ENCODE assay signal across 10 cellular contexts in the genomic region with DNA sequence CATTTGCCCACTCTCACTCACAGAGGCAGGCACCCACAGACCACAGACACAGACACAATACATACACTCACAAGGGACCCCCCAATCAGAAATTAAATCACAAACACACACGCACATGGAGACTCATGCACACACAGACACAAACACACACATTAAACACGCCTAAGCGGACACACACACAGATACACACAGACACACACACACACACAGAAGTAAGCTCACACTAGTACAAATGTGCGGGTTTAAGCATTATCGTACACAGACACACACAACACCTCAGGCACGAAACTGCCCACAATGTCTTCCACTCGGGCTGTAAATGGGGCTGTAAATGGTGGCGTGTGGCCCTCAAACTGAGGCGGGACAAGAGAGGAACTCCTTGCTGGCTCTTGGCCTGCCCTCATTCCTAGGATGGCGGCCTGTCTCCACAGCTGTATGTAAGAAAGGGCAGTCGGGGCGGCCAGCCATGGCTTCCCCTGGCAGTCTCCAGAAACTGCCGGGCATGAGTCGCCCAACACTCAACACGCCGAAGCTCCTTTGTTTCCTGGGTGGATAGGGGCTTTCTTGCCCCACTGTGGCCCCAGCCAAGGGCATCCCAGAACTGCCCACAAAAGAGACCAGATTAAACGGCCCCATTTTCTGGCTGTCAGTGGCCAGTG. TPM values are rescaled to one million over a fixed set of nuclear protein-coding genes. Genes with fewer than 3 reads are reported as not detected.
DNase-seq lines count a peak whose midpoint lies in the region; ATAC-seq and TF ChIP-seq lines count a peak whose summit lies in the region.
"Had no signal": no experiment of that assay in that cellular context is flagged by ENCODE, and none has a peak within 500 bp of the region (broad histone marks: within the 10 kb centered on the region; RNA-seq: fewer than 3 reads in every experiment).

No MANE protein-coding gene starts in this region.

- H3K9ac ChIP-seq in BLaER1 treated with 17β-estradiol and CSF1 and Interleukin-3, amounts not matched to agents 10 nM and 100 nM: peak overlapping the region; percentile 68 to 83 (median 82)
- H3K9ac ChIP-seq in colonic mucosa (ENCODE audit: low read depth in 2 of 2, low read length in 2 of 2) (peak overlapping the region in 1 of 2 donors; percentile 44), neuronal stem cell (ENCODE audit: low read depth, low read length, poor library complexity) (no peak overlapping the region)

- peaks cover 0 to 7% (median 0%) of the 10 kb centered on the region in 11 experiments; a peak in 5 of 22 replicates for H4K20me1 ChIP-seq in BLaER1 treated with 17β-estradiol and CSF1 and Interleukin-3, amounts not matched to agents 10 nM and 100 nM

- no CpG with 5 or more reads among the region's 17 CpGs for WGBS in neuronal stem cell (ENCODE audit: extremely low coverage in 2 of 2, insufficient read length in 2 of 2, insufficient replicate concordance in 1 of 2), 2 donors
- 70 to 94% methylated on average over 3 to 17 of the region's 17 CpGs for WGBS in upper lobe of left lung, 2 donors

- no peak overlapping the region for H3K18ac ChIP-seq in neuronal stem cell (ENCODE audit: low read length)

- peaks cover 17 to 28% (median 22%) of the 10 kb centered on the region in 3 donors for H3K4me1 Mint-ChIP-seq in IgD-negative memory B cell

- H2BK12ac ChIP-seq in neuronal stem cell (ENCODE audit: low read length): no peak overlapping the region

- TF ChIP-seq CTCF in colonic mucosa (IDR thresholded peaks at IDR 0.05) (no peak), upper lobe of left lung (IDR thresholded peaks at IDR 0.05) (no peak)

- H3K4me2 ChIP-seq in BLaER1 treated with 17β-estradiol and CSF1 and Interleukin-3, amounts not matched to agents 10 nM and 100 nM: peak overlapping the region; percentile 68 to 85 (median 81)
- peak overlapping the region; percentile 18 for H3K4me2 ChIP-seq in neuronal stem cell (ENCODE audit: insufficient read depth, low read length, poor library complexity, severe bottlenecking)

- H2AFZ ChIP-seq in neuronal stem cell (ENCODE audit: low read length): peak overlapping the region; percentile 81

- H3K79me1 ChIP-seq in neuronal stem cell (ENCODE audit: low read depth, low read length): peaks cover 4% of the 10 kb centered on the region

- DNase-seq in colonic mucosa: peak; percentile 34
- DNase-seq in neuronal stem cell (ENCODE audit: low spot score): no peak
- DNase-seq in NCI-H2029 (lab: John Stamatoyannopoulos, UW): no peak
- no peak for DNase-seq in upper lobe of left lung
- no peak for DNase-seq in NAMALWA (ENCODE audit: low spot score)
- DNase-seq: T-helper 17 cell had no signal

- H3K9me3 ChIP-seq in BLaER1 treated with 17β-estradiol and CSF1 and Interleukin-3, amounts not matched to agents 10 nM and 100 nM (replicated peaks in 1 of 11): no peaks in the 10 kb centered on the region
- H3K9me3 ChIP-seq in colonic mucosa (no peaks in the 10 kb centered on the region), neuronal stem cell (replicated peaks in 1 of 2; ENCODE audit: control insufficient read depth in 2 of 2, insufficient read depth in 1 of 2, low read depth in 1 of 2, low read length in 2 of 2) (no peaks in the 10 kb centered on the region), upper lobe of left lung (no peaks in the 10 kb centered on the region)
- H3K9me3 ChIP-seq: gastroesophageal sphincter had no signal

- peak overlapping the region; percentile 38 to 65 (median 54) for H3K4me3 ChIP-seq in BLaER1 treated with 17β-estradiol and CSF1 and Interleukin-3, amounts not matched to agents 10 nM and 100 nM
- H3K4me3 ChIP-seq in colonic mucosa: peak overlapping the region; percentile 35
- H3K4me3 ChIP-seq in neuronal stem cell (ENCODE audit: low read length in 2 of 2): no peak overlapping the region
- H3K4me3 ChIP-seq in upper lobe of left lung: peak overlapping the region in 2 of 4 donors; percentile 18 to 40
- H3K4me3 ChIP-seq: gastroesophageal sphincter had no signal

- H3K27me3 ChIP-seq in BLaER1 treated with 17β-estradiol and CSF1 and Interleukin-3, amounts not matched to agents 10 nM and 100 nM: peaks cover 0 to 11% (median 5%) of the 10 kb centered on the region in 11 experiments; a peak in 8 of 22 replicates
- no peaks in the 10 kb centered on the region for H3K27me3 ChIP-seq in colonic mucosa
- peaks cover 0 to 8% (median 0%) of the 10 kb centered on the region in 3 experiments for H3K27me3 ChIP-seq in neuronal stem cell (ENCODE audit: control insufficient read depth in 3 of 3, insufficient read depth in 3 of 3, low read depth in 1 of 3, low read length in 3 of 3)
- H3K27me3 ChIP-seq in upper lobe of left lung: no peaks in the 10 kb centered on the region
- H3K27me3 ChIP-seq: gastroesophageal sphincter had no signal

- TF ChIP-seq POLR2A in upper lobe of left lung (IDR thresholded peaks at IDR 0.05): no peak

- intact Hi-C loops in colonic mucosa (cut with DNase I): no loop called here

- no peak overlapping the region for H4K8ac ChIP-seq in neuronal stem cell (ENCODE audit: low read depth, low read length)

- peak overlapping the region; percentile 61 to 90 (median 81) for H3K27ac ChIP-seq in BLaER1 treated with 17β-estradiol and CSF1 and Interleukin-3, amounts not matched to agents 10 nM and 100 nM
- peak overlapping the region; percentile 65 for H3K27ac ChIP-seq in colonic mucosa
- H3K27ac ChIP-seq in neuronal stem cell (replicated peaks; ENCODE audit: low read length): no peak overlapping the region
- peak overlapping the region in 2 of 4 donors; percentile 71 to 83 for H3K27ac ChIP-seq in upper lobe of left lung

- H3K27ac Mint-ChIP-seq in IgD-negative memory B cell: peak overlapping the region; percentile 85 to 96 (median 92)

- no peak for TF ChIP-seq EP300 in upper lobe of left lung (IDR thresholded peaks at IDR 0.05)

- peak overlapping the region; percentile 91 to 97 (median 96) for H3K4me3 Mint-ChIP-seq in IgD-negative memory B cell

- peaks cover 0 to 19% (median 0%) of the 10 kb centered on the region in 11 experiments; a peak in 2 of 22 replicates for H3K36me3 ChIP-seq in BLaER1 treated with 17β-estradiol and CSF1 and Interleukin-3, amounts not matched to agents 10 nM and 100 nM
- no peaks in the 10 kb centered on the region for H3K36me3 ChIP-seq in colonic mucosa
- H3K36me3 ChIP-seq in neuronal stem cell (replicated peaks in 1 of 2; ENCODE audit: control insufficient read depth in 2 of 2, insufficient read depth in 2 of 2, low read length in 2 of 2): peaks cover 0 to 20% of the 10 kb centered on the region in 2 donors
- peaks cover 0 to 2% (median 0%) of the 10 kb centered on the region in 4 donors for H3K36me3 ChIP-seq in upper lobe of left lung
- H3K36me3 ChIP-seq: gastroesophageal sphincter had no signal

- H2BK5ac ChIP-seq in neuronal stem cell (ENCODE audit: low read length): no peak overlapping the region

- no peak overlapping the region for H2BK120ac ChIP-seq in neuronal stem cell (ENCODE audit: low read depth, low read length)

- H3K23ac ChIP-seq in neuronal stem cell (ENCODE audit: low read depth, low read length, poor library complexity): no peak overlapping the region

- H4K91ac ChIP-seq in neuronal stem cell (ENCODE audit: low read depth, low read length, poor library complexity): no peak overlapping the region

- H3K36me3 Mint-ChIP-seq in IgD-negative memory B cell: no peaks in the 10 kb centered on the region

- no peaks in the 10 kb centered on the region for H3K9me3 Mint-ChIP-seq in IgD-negative memory B cell

- no peak overlapping the region for H3K14ac ChIP-seq in neuronal stem cell (ENCODE audit: low read length)

- H3K4me1 ChIP-seq in BLaER1 treated with 17β-estradiol and CSF1 and Interleukin-3, amounts not matched to agents 10 nM and 100 nM: peaks cover 29 to 58% (median 41%) of the 10 kb centered on the region in 10 experiments
- no peaks in the 10 kb centered on the region for H3K4me1 ChIP-seq in colonic mucosa
- H3K4me1 ChIP-seq in neuronal stem cell (ENCODE audit: control insufficient read depth in 2 of 2, insufficient read depth in 1 of 2, low read depth in 1 of 2, low read length in 2 of 2): no peaks in the 10 kb centered on the region
- H3K4me1 ChIP-seq in upper lobe of left lung: peaks cover 0 to 10% (median 0%) of the 10 kb centered on the region in 4 donors

- no peak overlapping the region for H3K4ac ChIP-seq in neuronal stem cell (ENCODE audit: low read length)

- no peak overlapping the region for H2AK5ac ChIP-seq in neuronal stem cell (ENCODE audit: low read depth, low read length)

- no peaks in the 10 kb centered on the region for H3K27me3 Mint-ChIP-seq in IgD-negative memory B cell
- H3K27me3 Mint-ChIP-seq: T-helper 17 cell had no signal

- ATAC-seq in upper lobe of left lung (ENCODE audit: low FRiP score in 2 of 2) (no peak), HG02610 (IDR thresholded peaks at IDR 0.05; ENCODE audit: unreplicated experiment) (no peak)
- ATAC-seq: T-helper 17 cell had no signal

- H2BK15ac ChIP-seq in neuronal stem cell (ENCODE audit: low read length): no peak overlapping the region

RNA-seq across cellular contexts. Expression of gene NBDY, which starts 53.9 kb away (rescaled TPM):
- 59.1 TPM for polyA plus RNA-seq in IgD-negative memory B cell
- 10 to 100 TPM; 17.6 to 23.3 TPM for total RNA-seq in colonic mucosa
- 113 TPM for polyA plus RNA-seq in neuronal stem cell (2013, experiment 1 of 2)
- polyA plus RNA-seq in neuronal stem cell (2013, experiment 2 of 2): 111 TPM
- 10 to 100 TPM in 5 of 6 donors, 1 to 10 TPM in 1; 9.4 to 34.2 (median 14.4) TPM for total RNA-seq in upper lobe of left lung

Comparison
In these comparisons a context has a peak if more than half of its experiments do, and no peak if none do; other contexts are left out.
1. H3K4me3 ChIP-seq: peak in BLaER1 treated with 17β-estradiol and CSF1 and Interleukin-3, amounts not matched to agents 10 nM and 100 nM (10 of 10) and colonic mucosa (single experiment); none in neuronal stem cell (0 of 2).